11 cellular contexts compared by ENCODE assay signal in the genomic region with DNA sequence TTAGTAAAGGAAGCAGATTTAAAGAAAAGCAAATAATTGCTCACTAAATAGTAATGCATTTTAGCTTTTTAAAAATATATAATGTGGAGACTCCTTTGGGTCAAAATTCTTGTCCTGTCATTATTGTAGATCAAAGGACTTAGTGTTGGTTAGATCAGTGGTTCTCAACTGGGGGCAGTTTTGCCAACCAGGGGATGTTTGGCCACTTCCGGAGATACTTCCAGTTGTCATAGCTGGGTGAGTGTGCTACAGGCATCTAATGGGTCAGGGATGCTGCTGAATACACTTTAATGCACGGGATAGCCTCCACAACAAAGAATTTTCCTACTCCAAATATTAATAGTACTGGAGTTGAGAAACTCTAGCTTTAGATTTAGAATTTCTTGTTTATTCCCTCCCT.
DNase-seq lines count a peak whose midpoint lies in the region; ATAC-seq and TF ChIP-seq lines count a peak whose summit lies in the region.
"Had no signal": no experiment of that assay in that cellular context is flagged by ENCODE, and none has a peak within 500 bp of the region (broad histone marks: within the 10 kb centered on the region; RNA-seq: fewer than 3 reads in every experiment).

No MANE protein-coding gene starts in this region.

- no peaks in the 10 kb centered on the region for H3K36me3 ChIP-seq in heart right ventricle
- H3K36me3 ChIP-seq in lung (ENCODE audit: control insufficient read depth in 2 of 2, insufficient read depth in 2 of 2, low read length in 2 of 2) = no peaks in the 10 kb centered on the region
- H3K36me3 ChIP-seq: cardiac muscle cell had no signal

- H3K9me3 ChIP-seq in heart right ventricle (no peaks in the 10 kb centered on the region), lung (ENCODE audit: control insufficient read depth in 2 of 2, insufficient read depth in 1 of 2, low read length in 1 of 2) (no peaks in the 10 kb centered on the region)

- H3K27me3 ChIP-seq in heart right ventricle = no peaks in the 10 kb centered on the region
- H3K27me3 ChIP-seq in lung (ENCODE audit: control insufficient read depth, insufficient read depth) = no peaks in the 10 kb centered on the region
- H3K27me3 ChIP-seq: cardiac muscle cell had no signal

- peak overlapping the region; percentile 84 for H3K27ac Mint-ChIP-seq in activated T-helper 2 cell treated with anti-CD3 and anti-CD28 coated beads, Interferon-gamma antibody, Interleukin-2, Interleukin-4, amounts not matched to agents 10 μg/mL and 5 μg/mL and 100 μg/mL, durations not matched to agents 14 hours and 24 hours and 36 hours

- H3K27ac ChIP-seq in heart right ventricle (peak overlapping the region in 8 of 10 donors; percentile 57 to 79 (median 71)), lung (ENCODE audit: low read depth in 1 of 2, low read length in 1 of 2) (peak overlapping the region; percentile 85 to 91)
- H3K27ac ChIP-seq: cardiac muscle cell had no signal

- ATAC-seq in heart right ventricle = peak in 1 of 8 donors; percentile 9
- ATAC-seq in lung (ENCODE audit: insufficient read depth, low FRiP score) = no peak
- no peak for ATAC-seq in omental fat pad (ENCODE audit: low FRiP score)
- ATAC-seq: K562 had no signal

- peaks cover 0 to 43% (median 15%) of the 10 kb centered on the region in 9 donors for H3K4me1 ChIP-seq in heart right ventricle
- peaks cover 0 to 6% of the 10 kb centered on the region in 2 donors for H3K4me1 ChIP-seq in lung (ENCODE audit: control insufficient read depth in 2 of 2, insufficient read depth in 2 of 2, low read length in 2 of 2)

- DNase-seq in heart right ventricle (no peak), cardiac septum (ENCODE audit: low spot score) (no peak), lung (ENCODE audit: low spot score) (no peak), SKM-1 treated with dmso at 0.1 percent for 144 hours (lab: John Stamatoyannopoulos, UW; ENCODE audit: unreplicated experiment) (no peak), NCI-H1694 treated with DMSO at 0.1 percent for 48 hours (lab: John Stamatoyannopoulos, UW) (no peak), foreskin melanocyte (no peak), omental fat pad (ENCODE audit: low spot score) (no peak)
- DNase-seq in activated T-helper 2 cell treated with anti-CD3 and anti-CD28 coated beads, Interferon-gamma antibody, Interleukin-2, Interleukin-4, amounts not matched to agents 10 μg/mL and 5 μg/mL and 100 μg/mL, durations not matched to agents 14 hours and 24 hours and 36 hours (ENCODE audit: low spot score) = no peak
- DNase-seq: midbrain had no signal

- 53 to 64% methylated on average over 2 of the region's 2 CpGs for WGBS in heart right ventricle, 2 donors
- WGBS in lung, 2 donors = 62 to 85% methylated on average over 2 of the region's 2 CpGs

- intact Hi-C loops in heart right ventricle (cut with DNase I) (loop anchor here in 7 of 10 donors (5.0 kb wide), 2 partner anchors 39 to 44 kb away; no protein-coding TSS in a partner anchor), cardiac septum (cut with DNase I) (loop anchor here (5.0 kb wide), 1 partner anchor 44 kb away; no protein-coding TSS in a partner anchor)
- intact Hi-C loops in activated T-helper 2 cell treated with anti-CD3 and anti-CD28 coated beads, Interferon-gamma antibody, Interleukin-2, Interleukin-4, amounts not matched to agents 10 μg/mL and 5 μg/mL and 100 μg/mL, durations not matched to agents 14 hours and 24 hours and 36 hours (cut with micrococcal nuclease) = loop anchor here (1.0 to 5.0 kb wide), 6 partner anchors 35 to 1124 kb away; a partner anchor contains a TSS

- no peaks in the 10 kb centered on the region for H3K27me3 Mint-ChIP-seq in activated T-helper 2 cell treated with anti-CD3 and anti-CD28 coated beads, Interferon-gamma antibody, Interleukin-2, Interleukin-4, amounts not matched to agents 10 μg/mL and 5 μg/mL and 100 μg/mL, durations not matched to agents 14 hours and 24 hours and 36 hours (ENCODE audit: low read depth)

- peaks cover 58% of the 10 kb centered on the region for H3K4me1 Mint-ChIP-seq in activated T-helper 2 cell treated with anti-CD3 and anti-CD28 coated beads, Interferon-gamma antibody, Interleukin-2, Interleukin-4, amounts not matched to agents 10 μg/mL and 5 μg/mL and 100 μg/mL, durations not matched to agents 14 hours and 24 hours and 36 hours (ENCODE audit: low read depth)

- peaks cover 4% of the 10 kb centered on the region for H3K9me3 Mint-ChIP-seq in activated T-helper 2 cell treated with anti-CD3 and anti-CD28 coated beads, Interferon-gamma antibody, Interleukin-2, Interleukin-4, amounts not matched to agents 10 μg/mL and 5 μg/mL and 100 μg/mL, durations not matched to agents 14 hours and 24 hours and 36 hours

- no peak for TF ChIP-seq CTCF in heart right ventricle (IDR thresholded peaks at IDR 0.05)
- no peak for TF ChIP-seq CTCF in lung (IDR thresholded peaks at IDR 0.05; ENCODE audit: control extremely low read depth, extremely low read depth)
- no peak for TF ChIP-seq CTCF in omental fat pad (IDR thresholded peaks at IDR 0.05)

- H3K4me3 ChIP-seq in heart right ventricle (peak overlapping the region in 9 of 10 donors; percentile 17 to 49 (median 41)), lung (peak overlapping the region; percentile 39)
- H3K4me3 ChIP-seq: cardiac muscle cell, K562 had no signal

- peaks cover 24% of the 10 kb centered on the region for H3K36me3 Mint-ChIP-seq in activated T-helper 2 cell treated with anti-CD3 and anti-CD28 coated beads, Interferon-gamma antibody, Interleukin-2, Interleukin-4, amounts not matched to agents 10 μg/mL and 5 μg/mL and 100 μg/mL, durations not matched to agents 14 hours and 24 hours and 36 hours (ENCODE audit: low read depth)

- H3K4me3 Mint-ChIP-seq in activated T-helper 2 cell treated with anti-CD3 and anti-CD28 coated beads, Interferon-gamma antibody, Interleukin-2, Interleukin-4, amounts not matched to agents 10 μg/mL and 5 μg/mL and 100 μg/mL, durations not matched to agents 14 hours and 24 hours and 36 hours (ENCODE audit: low read depth) = peak overlapping the region; percentile 74
